In genomic region chr21:29208666-29209059, GRCh38 we compare ENCODE assay signal across 9 cellular contexts.
DNase-seq lines count a peak whose midpoint lies in the region; ATAC-seq and TF ChIP-seq lines count a peak whose summit lies in the region.
"Had no signal": no experiment of that assay in that cellular context is flagged by ENCODE, and none has a peak within 500 bp of the region (broad histone marks: within the 10 kb centered on the region; RNA-seq: fewer than 3 reads in every experiment).

No MANE protein-coding gene starts in this region.

- no peak overlapping the region for H3K4me3 ChIP-seq in suprapubic skin
- H3K4me3 ChIP-seq in CD4-positive, alpha-beta memory T cell (ENCODE audit: low read length in 2 of 2) = no peak overlapping the region

- TF ChIP-seq CTCF in activated B cell treated with CpG ODN at 0.5 μM for 24 hours (IDR thresholded peaks at IDR 0.05) (no peak), suprapubic skin (IDR thresholded peaks at IDR 0.05) (no peak)

- POLR2A ChIA-PET in activated B cell treated with CpG ODN at 0.5 μM for 24 hours (lab: Charles Lee) = interaction anchor here (0.8 to 2.5 kb wide), 8 partner anchors 12 to 109 kb away, joined by 3 to 24 read pairs (median 4); partner anchors contain the start of gene BACH1
- POLR2A ChIA-PET in CD4-positive, alpha-beta memory T cell (lab: Charles Lee; ENCODE audit: partially characterized antibody) = no interaction called here

- TF ChIP-seq EP300 in suprapubic skin (IDR thresholded peaks at IDR 0.05) = no peak

- intact Hi-C loops in activated B cell treated with CpG ODN at 0.5 μM for 24 hours (cut with micrococcal nuclease) = loop anchor here (1.0 kb wide), 3 partner anchors 12 to 92 kb away; no protein-coding TSS in a partner anchor
- intact Hi-C loops in CD4-positive, alpha-beta memory T cell (cut with micrococcal nuclease) = no loop called here

- no peaks in the 10 kb centered on the region for H3K4me1 ChIP-seq in suprapubic skin
- no peaks in the 10 kb centered on the region for H3K4me1 ChIP-seq in CD4-positive, alpha-beta memory T cell (ENCODE audit: insufficient read depth, low read length)

- H3K36me3 ChIP-seq in suprapubic skin = no peaks in the 10 kb centered on the region
- no peaks in the 10 kb centered on the region for H3K36me3 ChIP-seq in CD4-positive, alpha-beta memory T cell (ENCODE audit: insufficient read depth, low read length)

- no peaks in the 10 kb centered on the region for H3K27me3 ChIP-seq in suprapubic skin
- no peaks in the 10 kb centered on the region for H3K27me3 ChIP-seq in CD4-positive, alpha-beta memory T cell (ENCODE audit: insufficient read depth, low read length)

- H3K27ac ChIP-seq in suprapubic skin = peak overlapping the region; percentile 36
- H3K27ac ChIP-seq in CD4-positive, alpha-beta memory T cell (ENCODE audit: low read depth, low read length) = no peak overlapping the region

- H3K36me3 Mint-ChIP-seq in activated T-cell treated with anti-CD3 and anti-CD28 coated beads, Interleukin-2, amount 50 U/mL, for 24 hours (ENCODE audit: low read depth) = no peaks in the 10 kb centered on the region
- no peaks in the 10 kb centered on the region for H3K36me3 Mint-ChIP-seq in activated B cell treated with CpG ODN at 0.5 μM for 24 hours (ENCODE audit: low read depth)
- no peaks in the 10 kb centered on the region for H3K36me3 Mint-ChIP-seq in CD4-positive, alpha-beta memory T cell

- no peak for TF ChIP-seq POLR2A in suprapubic skin (IDR thresholded peaks at IDR 0.05)

- H3K27me3 Mint-ChIP-seq in activated T-cell treated with anti-CD3 and anti-CD28 coated beads, Interleukin-2, amount 50 U/mL, for 24 hours = peaks cover 8% of the 10 kb centered on the region
- H3K27me3 Mint-ChIP-seq in activated B cell treated with CpG ODN at 0.5 μM for 24 hours = no peaks in the 10 kb centered on the region
- peaks cover 0 to 2% of the 10 kb centered on the region in 2 donors for H3K27me3 Mint-ChIP-seq in CD4-positive, alpha-beta memory T cell

- no peak overlapping the region for H3K4me3 Mint-ChIP-seq in activated T-cell treated with anti-CD3 and anti-CD28 coated beads, Interleukin-2, amount 50 U/mL, for 24 hours
- peak overlapping the region; percentile 62 for H3K4me3 Mint-ChIP-seq in activated B cell treated with CpG ODN at 0.5 μM for 24 hours
- H3K4me3 Mint-ChIP-seq in CD4-positive, alpha-beta memory T cell = no peak overlapping the region

- CTCF ChIA-PET in activated B cell treated with CpG ODN at 0.5 μM for 24 hours (lab: Charles Lee) = interaction anchor here (1.0 kb wide), 2 partner anchors 12 to 92 kb away, joined by 3 to 4 read pairs; no protein-coding TSS in a partner anchor
- CTCF ChIA-PET in CD4-positive, alpha-beta memory T cell (lab: Charles Lee; ENCODE audit: partially characterized antibody) = interaction anchor here (0.8 kb wide), 1 partner anchor 9 kb away, joined by 3 read pairs; no protein-coding TSS in a partner anchor

- no peaks in the 10 kb centered on the region for H3K9me3 ChIP-seq in suprapubic skin
- H3K9me3 ChIP-seq in CD4-positive, alpha-beta memory T cell (ENCODE audit: control insufficient read depth in 1 of 2, low read length in 2 of 2) = no peaks in the 10 kb centered on the region

- peaks cover 25% of the 10 kb centered on the region for H3K4me1 Mint-ChIP-seq in activated T-cell treated with anti-CD3 and anti-CD28 coated beads, Interleukin-2, amount 50 U/mL, for 24 hours (ENCODE audit: low read depth)
- H3K4me1 Mint-ChIP-seq in activated B cell treated with CpG ODN at 0.5 μM for 24 hours = peaks cover 23% of the 10 kb centered on the region
- H3K4me1 Mint-ChIP-seq in CD4-positive, alpha-beta memory T cell = no peaks in the 10 kb centered on the region

- peak; percentile 67 for ATAC-seq in activated B cell treated with CpG ODN at 0.5 μM for 24 hours (ENCODE audit: low read depth)

- no peak for DNase-seq in activated T-cell treated with anti-CD3 and anti-CD28 coated beads, Interleukin-2, amount 50 U/mL, for 24 hours
- DNase-seq in activated T-cell treated with anti-CD3 and anti-CD28 coated beads, Interleukin-2, amount 50 U/mL, for 48 hours = no peak
- DNase-seq in activated B cell treated with CpG ODN at 0.5 μM for 24 hours (no peak), glomerular visceral epithelial cell (ENCODE audit: extremely low spot score) (peak; percentile 16), suprapubic skin (ENCODE audit: low spot score in 2 of 2) (no peak), amygdala (lab: John Stamatoyannopoulos, UW) (no peak), anterior cingulate cortex (lab: John Stamatoyannopoulos, UW) (no peak)
- no peak for DNase-seq in CD4-positive, alpha-beta memory T cell
- DNase-seq: activated CD8-positive, alpha-beta memory T cell treated with anti-CD3 and anti-CD28 coated beads for 24 hours had no signal

- peaks cover 4% of the 10 kb centered on the region for H3K9me3 Mint-ChIP-seq in activated T-cell treated with anti-CD3 and anti-CD28 coated beads, Interleukin-2, amount 50 U/mL, for 24 hours
- H3K9me3 Mint-ChIP-seq in activated B cell treated with CpG ODN at 0.5 μM for 24 hours = no peaks in the 10 kb centered on the region
- H3K9me3 Mint-ChIP-seq in CD4-positive, alpha-beta memory T cell = peaks cover 0 to 3% (median 0%) of the 10 kb centered on the region in 8 donors

- WGBS in suprapubic skin = 25% methylated on average over 1 of the region's 1 CpG

- H3K27ac Mint-ChIP-seq in activated T-cell treated with anti-CD3 and anti-CD28 coated beads, Interleukin-2, amount 50 U/mL, for 24 hours = peak overlapping the region; percentile 51
- peak overlapping the region; percentile 84 for H3K27ac Mint-ChIP-seq in activated B cell treated with CpG ODN at 0.5 μM for 24 hours
- H3K27ac Mint-ChIP-seq in CD4-positive, alpha-beta memory T cell = no peak overlapping the region

Comparison
In these comparisons a context has a peak if more than half of its experiments do, and no peak if none do; other contexts are left out.
1. H3K27ac Mint-ChIP-seq: peak in activated T-cell treated with anti-CD3 and anti-CD28 coated beads, Interleukin-2, amount 50 U/mL, for 24 hours (single experiment) and activated B cell treated with CpG ODN at 0.5 μM for 24 hours (single experiment); none in CD4-positive, alpha-beta memory T cell (0 of 7).